8 cellular contexts compared by ENCODE assay signal in genomic region chr14:70358631-70359030, GRCh38. TPM values are rescaled to one million over a fixed set of nuclear protein-coding genes. Genes with fewer than 3 reads are reported as not detected.
DNase-seq lines count a peak whose midpoint lies in the region; ATAC-seq, FAIRE-seq and TF ChIP-seq lines count a peak whose summit lies in the region.

No MANE protein-coding gene starts in this region.

- H3K9me3 ChIP-seq in muscle layer of duodenum (ENCODE audit: control insufficient read depth in 1 of 2, low read length in 2 of 2): no peaks in the 10 kb centered on the region

- H3K27me3 Mint-ChIP-seq in IgD-negative memory B cell: no peaks in the 10 kb centered on the region

- peaks cover 10% of the 10 kb centered on the region for H3K36me3 Mint-ChIP-seq in IgD-negative memory B cell

- H3K4me1 Mint-ChIP-seq in IgD-negative memory B cell: peaks cover 23 to 40% (median 40%) of the 10 kb centered on the region in 3 donors

- peak overlapping the region; percentile 96 for H3K27ac ChIP-seq in muscle layer of duodenum (ENCODE audit: low read length)

- no peaks in the 10 kb centered on the region for H3K9me3 Mint-ChIP-seq in IgD-negative memory B cell

- TF ChIP-seq CTCF in AG10803 (conservative IDR thresholded peaks at IDR 0.05; ENCODE audit: low read length) (no peak), choroid plexus epithelial cell (conservative IDR thresholded peaks at IDR 0.05; ENCODE audit: low read depth, low read length) (no peak)

- no peaks in the 10 kb centered on the region for H3K36me3 ChIP-seq in muscle layer of duodenum (ENCODE audit: control insufficient read depth in 1 of 2, insufficient read depth in 2 of 2, low read length in 2 of 2)

- FAIRE-seq in GM12892 (lab: Jason Lieb, UNC): no peak

- H3K4me3 ChIP-seq in AG10803 (ENCODE audit: low read length) (peak overlapping the region; percentile 92), choroid plexus epithelial cell (ENCODE audit: low read depth, low read length) (peak overlapping the region; percentile 77), muscle layer of duodenum (ENCODE audit: low read depth in 1 of 2, low read length in 2 of 2) (peak overlapping the region; percentile 97 to 99)

- peak overlapping the region; percentile 91 to 100 (median 100) for H3K4me3 Mint-ChIP-seq in IgD-negative memory B cell

- DNase-seq in AG10803 (ENCODE audit: low read depth): peak; percentile 31
- DNase-seq in choroid plexus epithelial cell (ENCODE audit: low read depth): no peak
- no peak for DNase-seq in GM19238 (ENCODE audit: insufficient read length, low spot score)
- no peak for DNase-seq in GM12892 (ENCODE audit: insufficient read length)

- H3K27ac Mint-ChIP-seq in IgD-negative memory B cell: peak overlapping the region in 2 of 3 donors; percentile 89 to 92

- peaks cover 4 to 20% of the 10 kb centered on the region in 2 donors for H3K4me1 ChIP-seq in muscle layer of duodenum (ENCODE audit: control insufficient read depth in 1 of 2, insufficient read depth in 2 of 2, low read length in 2 of 2)

- no peaks in the 10 kb centered on the region for H3K27me3 ChIP-seq in muscle layer of duodenum (ENCODE audit: low read depth, low read length)

- ATAC-seq in HG02798 (IDR thresholded peaks at IDR 0.05; ENCODE audit: poor library complexity, unreplicated experiment) (no peak), HG02840 (IDR thresholded peaks at IDR 0.05; ENCODE audit: low FRiP score, unreplicated experiment) (no peak)

- no peak for TF ChIP-seq POLR2A in GM12892 (IDR thresholded peaks at IDR 0.05; ENCODE audit: low read depth, low read length)

RNA-seq across cellular contexts. Expression of gene COX16, which starts 0.9 kb away (rescaled TPM):
- 59.2 TPM for polyA plus RNA-seq in IgD-negative memory B cell
- polyA plus RNA-seq in GM12892 (2012; ENCODE audit: missing spikeins): 57.2 TPM

RNA-seq across cellular contexts. Expression of gene SYNJ2BP, which starts 58.3 kb away (rescaled TPM):
- 13.7 TPM for polyA plus RNA-seq in IgD-negative memory B cell
- 13.7 TPM for polyA plus RNA-seq in GM12892 (2012; ENCODE audit: missing spikeins)
